Comparison of ENCODE assay signal across 19 cellular contexts in genomic region chr2:100407108-100407507, GRCh38.
"Had no signal": no experiment of that assay in that cellular context is flagged by ENCODE, and none has a peak within 500 bp of the region (broad histone marks: within the 10 kb centered on the region; RNA-seq: fewer than 3 reads in every experiment).

No MANE protein-coding gene starts in this region.

- H3K4me3 Mint-ChIP-seq: activated CD8-positive, alpha-beta T cell treated with anti-CD3 and anti-CD28 coated beads for 36 hours; activated naive CD8-positive, alpha-beta T cell; activated T-helper 1 cell treated with anti-CD3 and anti-CD28 coated beads, Interleukin-12 subunit alpha, Interleukin-12 subunit beta, Interleukin-2, Interleukin-4 antibody, amounts not matched to agents 30 ng/mL and 10 ng/mL and 1 ng/mL, durations not matched to agents 14 hours and 24 hours and 36 hours; effector memory CD8-positive, alpha-beta T cell; neural crest cell; T-cell had no signal

- H3K27ac Mint-ChIP-seq: activated CD8-positive, alpha-beta T cell treated with anti-CD3 and anti-CD28 coated beads for 36 hours; activated naive CD8-positive, alpha-beta T cell; activated T-helper 1 cell treated with anti-CD3 and anti-CD28 coated beads, Interleukin-12 subunit alpha, Interleukin-12 subunit beta, Interleukin-2, Interleukin-4 antibody, amounts not matched to agents 30 ng/mL and 10 ng/mL and 1 ng/mL, durations not matched to agents 14 hours and 24 hours and 36 hours; effector memory CD8-positive, alpha-beta T cell; T-cell had no signal

- ATAC-seq: activated CD8-positive, alpha-beta T cell treated with anti-CD3 and anti-CD28 coated beads for 36 hours; effector memory CD8-positive, alpha-beta T cell; left lobe of liver; pancreas; SK-N-SH treated with all-trans-retinoic acid at 6 μM for 48 hours; T-cell had no signal

- H3K4me3 ChIP-seq: pancreas, thyroid gland had no signal

- H3K27me3 Mint-ChIP-seq: activated CD8-positive, alpha-beta T cell treated with anti-CD3 and anti-CD28 coated beads for 36 hours; activated naive CD8-positive, alpha-beta T cell; effector memory CD8-positive, alpha-beta T cell; T-cell had no signal

- FAIRE-seq: pancreas had no signal

- H3K9me3 Mint-ChIP-seq: activated CD8-positive, alpha-beta T cell treated with anti-CD3 and anti-CD28 coated beads for 36 hours; activated T-helper 1 cell treated with anti-CD3 and anti-CD28 coated beads, Interleukin-12 subunit alpha, Interleukin-12 subunit beta, Interleukin-2, Interleukin-4 antibody, amounts not matched to agents 30 ng/mL and 10 ng/mL and 1 ng/mL, durations not matched to agents 14 hours and 24 hours and 36 hours; effector memory CD8-positive, alpha-beta T cell; neural crest cell; T-cell had no signal

- H3K4me1 ChIP-seq: pancreas, thyroid gland had no signal

- H3K36me3 ChIP-seq: pancreas had no signal

- H3K27me3 ChIP-seq: pancreas, thyroid gland had no signal

- H3K9me3 ChIP-seq: pancreas, thyroid gland had no signal

- DNase-seq: activated CD4-positive, alpha-beta T cell treated with anti-CD3 and anti-CD28 coated beads for 48 hours; activated CD4-positive, CD25-positive, alpha-beta regulatory T cell; activated CD8-positive, alpha-beta T cell treated with anti-CD3 and anti-CD28 coated beads for 36 hours; activated gamma-delta T cell treated with Interleukin-2 at 50 U/mL for 16 hours; dermis blood vessel endothelial cell; effector memory CD8-positive, alpha-beta T cell; hippocampal formation; islet precursor cell; pancreas; stimulated activated CD4-positive, alpha-beta T cell treated with anti-CD3 and anti-CD28 coated beads, Interleukin-1b, Interleukin-23, amount 100 ng/mL, for 48 hours; stimulated activated CD8-positive, alpha-beta memory T cell treated with anti-CD3 and anti-CD28 coated beads, Interleukin-4, amount 100 ng/mL, for 48 hours; stimulated activated naive CD4-positive, alpha-beta T cell; T-cell; thyroid gland had no signal

- H3K27ac ChIP-seq: pancreas, thyroid gland had no signal
